ENCODE assay signal across 19 cellular contexts in genomic region chr22:24393012-24393559, GRCh38.
"Had no signal": no experiment of that assay in that cellular context is flagged by ENCODE, and none has a peak within 500 bp of the region (broad histone marks: within the 10 kb centered on the region; RNA-seq: fewer than 3 reads in every experiment).

No MANE protein-coding gene starts in this region.

- H3K27ac ChIP-seq: foreskin keratinocyte had no signal

- H3K27me3 ChIP-seq: adrenal gland, foreskin keratinocyte, transverse colon had no signal

- H3K9me3 Mint-ChIP-seq: activated CD4-positive, alpha-beta memory T cell treated with anti-CD3 and anti-CD28 coated beads for 36 hours; activated naive CD4-positive, alpha-beta T cell treated with anti-CD3 and anti-CD28 coated beads, Interleukin-2, amount 10 ng/mL, durations not matched to agents 7 days and 5 days; immature natural killer cell; natural killer cell; T-cell had no signal

- H3K27me3 Mint-ChIP-seq: activated CD4-positive, alpha-beta memory T cell treated with anti-CD3 and anti-CD28 coated beads for 36 hours; activated CD8-positive, alpha-beta memory T cell treated with anti-CD3 and anti-CD28 coated beads, Interleukin-2, amount 10 ng/mL, durations not matched to agents 7 days and 5 days; activated naive CD4-positive, alpha-beta T cell treated with anti-CD3 and anti-CD28 coated beads, Interleukin-2, amount 10 ng/mL, durations not matched to agents 7 days and 5 days; T-cell had no signal

- H3K4me3 ChIP-seq: adrenal gland, lung, mucosa of descending colon, transverse colon had no signal

- H3K4me3 Mint-ChIP-seq: activated CD4-positive, alpha-beta memory T cell treated with anti-CD3 and anti-CD28 coated beads for 36 hours; activated CD8-positive, alpha-beta memory T cell treated with anti-CD3 and anti-CD28 coated beads, Interleukin-2, amount 10 ng/mL, durations not matched to agents 7 days and 5 days; activated naive CD4-positive, alpha-beta T cell treated with anti-CD3 and anti-CD28 coated beads, Interleukin-2, amount 10 ng/mL, durations not matched to agents 7 days and 5 days; immature natural killer cell; natural killer cell; T-cell had no signal

- DNase-seq: activated CD4-positive, alpha-beta memory T cell treated with anti-CD3 and anti-CD28 coated beads for 36 hours; activated CD8-positive, alpha-beta memory T cell treated with anti-CD3 and anti-CD28 coated beads, Interleukin-2, amount 10 ng/mL, durations not matched to agents 7 days and 5 days; activated naive CD4-positive, alpha-beta T cell treated with anti-CD3 and anti-CD28 coated beads, Interleukin-2, amount 10 ng/mL, durations not matched to agents 7 days and 5 days; activated T-cell treated with anti-CD3 and anti-CD28 coated beads, Interleukin-2, amount 50 U/mL, for 1 hour; adrenal gland; caudate nucleus; head of caudate nucleus; immature natural killer cell; mucosa of descending colon; natural killer cell; stimulated activated CD4-positive, alpha-beta T cell treated with anti-CD3 and anti-CD28 coated beads, Interleukin-4, amount 100 ng/mL, for 1 hour; stimulated activated naive CD4-positive, alpha-beta T cell; T-cell; T1000; transverse colon had no signal

- H3K36me3 Mint-ChIP-seq: natural killer cell had no signal

- H3K27ac Mint-ChIP-seq: activated CD4-positive, alpha-beta memory T cell treated with anti-CD3 and anti-CD28 coated beads for 36 hours; immature natural killer cell; T-cell had no signal

- FAIRE-seq: colon, endometrium had no signal

- H3K9me3 ChIP-seq: adrenal gland, mucosa of descending colon, transverse colon had no signal

- ATAC-seq: activated CD8-positive, alpha-beta memory T cell treated with anti-CD3 and anti-CD28 coated beads, Interleukin-2, amount 10 ng/mL, durations not matched to agents 7 days and 5 days; foreskin keratinocyte; T-cell had no signal
